In the genomic region with DNA sequence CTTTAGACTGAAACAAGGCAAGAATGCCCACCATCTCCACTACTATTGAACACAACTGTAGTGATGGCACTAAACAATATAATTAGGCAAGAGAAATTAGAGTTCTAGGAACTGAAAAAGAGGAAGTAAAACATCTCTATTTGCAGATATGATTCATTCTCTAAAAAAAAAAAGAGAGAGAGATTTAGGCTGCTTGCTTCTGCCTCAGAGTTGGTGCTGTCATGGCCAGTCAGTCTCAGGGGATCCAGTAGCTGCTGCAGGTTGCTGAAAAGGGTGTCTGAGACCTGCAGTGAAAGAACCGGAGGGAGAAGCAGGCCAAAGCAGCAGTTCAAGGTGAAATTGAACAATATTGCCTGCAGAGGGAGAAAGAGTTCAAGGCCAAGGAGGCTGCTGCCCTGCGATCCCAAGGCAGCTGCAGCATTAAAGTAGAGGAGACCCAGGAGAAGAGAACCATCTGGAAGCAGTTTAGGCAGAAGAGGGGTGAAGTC, we compare ENCODE assay signal across 8 cellular contexts.
A peak's percentile ranks its signal among the peaks of the same experiment; 100 is the strongest.
DNase-seq lines count a peak whose midpoint lies in the region; ATAC-seq and TF ChIP-seq lines count a peak whose summit lies in the region.

No MANE protein-coding gene starts in this region.

- no peak overlapping the region for H3K9ac ChIP-seq in DND-41 (ENCODE audit: low read depth, low read length)

- H3K27me3 ChIP-seq in DND-41 (ENCODE audit: insufficient read depth, low read length, poor library complexity) (no peaks in the 10 kb centered on the region), psoas muscle (ENCODE audit: insufficient read depth in 3 of 3, low read length in 2 of 3) (no peaks in the 10 kb centered on the region)

- no peaks in the 10 kb centered on the region for H3K27me3 Mint-ChIP-seq in natural killer cell treated with Interleukin-12 subunit alpha and Interleukin-12 subunit beta and Interleukin-15 and Interleukin-18, amount 100 ng/mL, for 72 hours

- no peak overlapping the region for H2AFZ ChIP-seq in DND-41 (ENCODE audit: low read depth, low read length)

- no peak overlapping the region for H3K4me3 Mint-ChIP-seq in natural killer cell treated with Interleukin-12 subunit alpha and Interleukin-12 subunit beta and Interleukin-15 and Interleukin-18, amount 100 ng/mL, for 72 hours

- H3K4me1 Mint-ChIP-seq in natural killer cell treated with Interleukin-12 subunit alpha and Interleukin-12 subunit beta and Interleukin-15 and Interleukin-18, amount 100 ng/mL, for 72 hours (ENCODE audit: low read depth in 2 of 2): peaks cover 7 to 11% of the 10 kb centered on the region in 2 donors

- ATAC-seq in DND-41 (ENCODE audit: insufficient read depth, low read depth) (no peak), GM19455 (IDR thresholded peaks at IDR 0.05; ENCODE audit: unreplicated experiment) (peak; percentile 97), HG03354 (IDR thresholded peaks at IDR 0.05; ENCODE audit: poor library complexity, severe bottlenecking, unreplicated experiment) (peak; percentile 99), psoas muscle (no peak)
- ATAC-seq in natural killer cell treated with Interleukin-12 subunit alpha and Interleukin-12 subunit beta and Interleukin-15 and Interleukin-18, amount 100 ng/mL, for 72 hours: peak in 1 of 2 donors; percentile 43

- intact Hi-C loops in psoas muscle (cut with DNase I): no loop called here

- DNase-seq in DND-41: no peak
- DNase-seq in UCSD-AML1 (lab: John Stamatoyannopoulos, UW; ENCODE audit: unreplicated experiment): peak; percentile 40
- no peak for DNase-seq in natural killer cell treated with Interleukin-12 subunit alpha and Interleukin-12 subunit beta and Interleukin-15 and Interleukin-18, amount 100 ng/mL, for 72 hours (ENCODE audit: low spot score)
- no peak for DNase-seq in dedifferentiated amniotic fluid mesenchymal stem cell (ENCODE audit: extremely low spot score)
- DNase-seq in psoas muscle: no peak
- DNase-seq in C1 segment of cervical spinal cord (lab: John Stamatoyannopoulos, UW): no peak

- peak overlapping the region; percentile 10 to 57 for H3K27ac Mint-ChIP-seq in natural killer cell treated with Interleukin-12 subunit alpha and Interleukin-12 subunit beta and Interleukin-15 and Interleukin-18, amount 100 ng/mL, for 72 hours

- peaks cover 28% of the 10 kb centered on the region for H3K36me3 Mint-ChIP-seq in natural killer cell treated with Interleukin-12 subunit alpha and Interleukin-12 subunit beta and Interleukin-15 and Interleukin-18, amount 100 ng/mL, for 72 hours

- TF ChIP-seq CTCF in DND-41 (IDR thresholded peaks at IDR 0.05; ENCODE audit: borderline replicate concordance, extremely low read depth, low read length, poor library complexity, severe bottlenecking) (peak; percentile 29), psoas muscle (IDR thresholded peaks at IDR 0.05) (no peak)

- H3K27ac ChIP-seq in DND-41 (ENCODE audit: low read length) (no peak overlapping the region), psoas muscle (no peak overlapping the region)

- H4K20me1 ChIP-seq in DND-41 (ENCODE audit: insufficient read depth, low read length): no peaks in the 10 kb centered on the region

- H3K4me2 ChIP-seq in DND-41 (ENCODE audit: insufficient read depth, low read length): no peak overlapping the region

- no peak overlapping the region for H3K4me3 ChIP-seq in DND-41 (ENCODE audit: low read depth in 1 of 2, low read length in 2 of 2)
- H3K4me3 ChIP-seq in psoas muscle: no peak overlapping the region

- no peaks in the 10 kb centered on the region for H3K9me3 ChIP-seq in DND-41 (ENCODE audit: insufficient read depth, low read length, severe bottlenecking)
- H3K9me3 ChIP-seq in psoas muscle: peaks cover 5% of the 10 kb centered on the region

- no peaks in the 10 kb centered on the region for H3K79me2 ChIP-seq in DND-41 (ENCODE audit: insufficient read depth, low read length)

- H3K36me3 ChIP-seq in DND-41 (ENCODE audit: insufficient read depth, low read length) (peaks cover 30% of the 10 kb centered on the region; the same call in 1 of the 2 replicates), psoas muscle (ENCODE audit: insufficient read depth in 1 of 2, low read depth in 1 of 2) (peaks cover 0 to 25% of the 10 kb centered on the region in 2 donors)

- H3K4me1 ChIP-seq in DND-41 (ENCODE audit: insufficient read depth, low read length): no peaks in the 10 kb centered on the region
- no peaks in the 10 kb centered on the region for H3K4me1 ChIP-seq in psoas muscle

- no peaks in the 10 kb centered on the region for H3K9me3 Mint-ChIP-seq in natural killer cell treated with Interleukin-12 subunit alpha and Interleukin-12 subunit beta and Interleukin-15 and Interleukin-18, amount 100 ng/mL, for 72 hours

- 79 to 86% (median 83%) methylated on average over 2 of the region's 2 CpGs for WGBS in psoas muscle, 3 donors

Comparison
In these comparisons a context has a peak if more than half of its experiments do, and no peak if none do; other contexts are left out.
1. ATAC-seq: peak in GM19455 (single experiment) and HG03354 (single experiment); none in DND-41 (single experiment) and psoas muscle (0 of 4).